Comparison of ENCODE assay signal across 20 cellular contexts in genomic region chr12:104274811-104275210, GRCh38. TPM values are rescaled to one million over a fixed set of nuclear protein-coding genes. Genes with fewer than 3 reads are reported as not detected.
DNase-seq lines count a peak whose midpoint lies in the region; ATAC-seq, FAIRE-seq and TF ChIP-seq lines count a peak whose summit lies in the region.
"Had no signal": no experiment of that assay in that cellular context is flagged by ENCODE, and none has a peak within 500 bp of the region (broad histone marks: within the 10 kb centered on the region; RNA-seq: fewer than 3 reads in every experiment).

No MANE protein-coding gene starts in this region.

- peak overlapping the region; percentile 16 for H3K4me2 ChIP-seq in PC-3 (ENCODE audit: low read length)
- H3K4me2 ChIP-seq: GM23338 had no signal

- H3K27me3 Mint-ChIP-seq in type B pancreatic cell: no peaks in the 10 kb centered on the region
- H3K27me3 Mint-ChIP-seq: B cell; CD4-positive, alpha-beta T cell had no signal

- BruUV-seq in PC-3 (replicated peaks; lab: Mats Ljungman, UMichigan): no TSS peak

- POLR2A ChIA-PET in PC-3 (lab: Charles Lee; ENCODE audit: unreplicated experiment): interaction anchor here (0.5 kb wide), 1 partner anchor 22 kb away, joined by 3 read pairs; no protein-coding TSS in a partner anchor

- H2AFZ ChIP-seq in PC-3 (ENCODE audit: low read length): no peak overlapping the region

- H3K27me3 ChIP-seq in PC-3 (ENCODE audit: low read length): no peaks in the 10 kb centered on the region
- no peaks in the 10 kb centered on the region for H3K27me3 ChIP-seq in bronchial epithelial cell (ENCODE audit: control insufficient read depth, insufficient read depth, low read length)
- H3K27me3 ChIP-seq: BLaER1 treated with 17β-estradiol and CSF1 and Interleukin-3, amounts not matched to agents 10 nM and 100 nM had no signal

- ATAC-seq in PC-3 (no peak), HG03378 (IDR thresholded peaks at IDR 0.05; ENCODE audit: unreplicated experiment) (no peak)
- ATAC-seq: GM23338, HCT116 had no signal

- H3K4me3 ChIP-seq in PC-3 (ENCODE audit: low read length) (no peak overlapping the region), bronchial epithelial cell (ENCODE audit: low read depth, low read length) (no peak overlapping the region)
- H3K4me3 ChIP-seq: BLaER1 treated with 17β-estradiol and CSF1 and Interleukin-3, amounts not matched to agents 10 nM and 100 nM; GM12878; GM23338 had no signal

- CTCF ChIA-PET in PC-3 (lab: Charles Lee): no interaction called here

- FAIRE-seq in bronchial epithelial cell (lab: Jason Lieb, UNC): no peak
- FAIRE-seq: D721Med, GM12878 had no signal

- no peaks in the 10 kb centered on the region for H3K9me3 ChIP-seq in PC-3 (ENCODE audit: low read length)

- H3K27ac ChIP-seq in PC-3 (ENCODE audit: low read length): peak overlapping the region; percentile 99
- H3K27ac ChIP-seq: BLaER1 treated with 17β-estradiol and CSF1 and Interleukin-3, amounts not matched to agents 10 nM and 100 nM had no signal

- H3K4me1 ChIP-seq in PC-3 (ENCODE audit: insufficient read depth, low read length): peaks cover 59% of the 10 kb centered on the region

- H3K9me2 ChIP-seq in PC-3 (replicated peaks; ENCODE audit: low read length): no peaks in the 10 kb centered on the region

- H3K27ac Mint-ChIP-seq in type B pancreatic cell: no peak overlapping the region
- H3K27ac Mint-ChIP-seq: B cell; CD14-positive monocyte; CD4-positive, alpha-beta T cell; GM23338 had no signal

- no peaks in the 10 kb centered on the region for H3K36me3 Mint-ChIP-seq in type B pancreatic cell
- H3K36me3 Mint-ChIP-seq: CD14-positive monocyte; CD8-positive, alpha-beta memory T cell had no signal

- no peak for TF ChIP-seq CTCF in PC-3 (conservative IDR thresholded peaks at IDR 0.05; ENCODE audit: low read depth, low read length)
- no peak for TF ChIP-seq CTCF in bronchial epithelial cell (IDR thresholded peaks at IDR 0.05; ENCODE audit: insufficient read depth, low read length, severe bottlenecking)
- no peak for TF ChIP-seq CTCF in type B pancreatic cell (conservative IDR thresholded peaks at IDR 0.05)

- H3K36me3 ChIP-seq in PC-3 (ENCODE audit: low read depth, low read length) (no peaks in the 10 kb centered on the region), bronchial epithelial cell (ENCODE audit: control insufficient read depth, insufficient read depth, low read length) (no peaks in the 10 kb centered on the region)
- H3K36me3 ChIP-seq: BLaER1 treated with 17β-estradiol and CSF1 and Interleukin-3, amounts not matched to agents 10 nM and 100 nM had no signal

- H4K20me1 ChIP-seq in PC-3 (ENCODE audit: low read length): no peaks in the 10 kb centered on the region
- H4K20me1 ChIP-seq: BLaER1 treated with 17β-estradiol and CSF1 and Interleukin-3, amounts not matched to agents 10 nM and 100 nM had no signal

- H3K4me1 Mint-ChIP-seq in type B pancreatic cell (ENCODE audit: unreplicated experiment): no peaks in the 10 kb centered on the region
- H3K4me1 Mint-ChIP-seq: GM23338, H9 had no signal

- H3F3A ChIP-seq in PC-3 (ENCODE audit: low read length, unreplicated experiment): peaks cover 11% of the 10 kb centered on the region

- no peak for DNase-seq in PC-3
- peak; percentile 75 for DNase-seq in bronchial epithelial cell (ENCODE audit: low read depth)
- DNase-seq in islet precursor cell: peak; percentile 12
- no peak for DNase-seq in stimulated activated CD8-positive, alpha-beta memory T cell treated with anti-CD3 and anti-CD28 coated beads, Interleukin-4, amount 100 ng/mL, for 48 hours
- DNase-seq in type B pancreatic cell (ENCODE audit: extremely low spot score, unreplicated experiment): no peak
- DNase-seq: CD4-positive, alpha-beta T cell; CD8-positive, alpha-beta memory T cell; DMS 273 treated with DMSO at 0.1 percent for 48 hours; DMS79; EL; GDM1; H9 had no signal

- peaks cover 9% of the 10 kb centered on the region for H3K9me3 Mint-ChIP-seq in type B pancreatic cell
- H3K9me3 Mint-ChIP-seq: CD4-positive, alpha-beta T cell; CD8-positive, alpha-beta memory T cell; GM23338; H9 had no signal

- intact Hi-C loops in PC-3 (cut with micrococcal nuclease): no loop called here

- H3K79me2 ChIP-seq in PC-3 (ENCODE audit: low read length): peaks cover 11% of the 10 kb centered on the region

- H3K9ac ChIP-seq in PC-3 (ENCODE audit: low read length): peak overlapping the region; percentile 37
- H3K9ac ChIP-seq: BLaER1 treated with 17β-estradiol and CSF1 and Interleukin-3, amounts not matched to agents 10 nM and 100 nM had no signal

- no peak overlapping the region for H3K4me3 Mint-ChIP-seq in type B pancreatic cell
- H3K4me3 Mint-ChIP-seq: B cell; CD14-positive monocyte; CD4-positive, alpha-beta T cell; GM23338; H9 had no signal

RNA-seq across cellular contexts. Expression of gene EID3, which starts 28.7 kb away (rescaled TPM):
- total RNA-seq in PC-3 (2014; rRNA removed): 9.8 and 12.0 TPM in 2 replicates
- 1.9 and 2.4 TPM in 2 replicates for total RNA-seq in bronchial epithelial cell
- total RNA-seq in type B pancreatic cell (ENCODE audit: low replicate concordance): 2.9 and 7.3 TPM in 2 replicates

RNA-seq across cellular contexts. Expression of gene TXNRD1, which starts 59.2 kb away (rescaled TPM):
- total RNA-seq in PC-3 (2014; rRNA removed) (419 and 430 TPM in 2 replicates), bronchial epithelial cell (60.2 and 88.2 TPM in 2 replicates), type B pancreatic cell (ENCODE audit: low replicate concordance) (94.7 and 157 TPM in 2 replicates)

Comparison
In these comparisons a context has a peak if more than half of its experiments do, and no peak if none do; other contexts are left out.
1. DNase-seq: peak in bronchial epithelial cell (single experiment) and islet precursor cell (single experiment); none in PC-3 (single experiment), stimulated activated CD8-positive, alpha-beta memory T cell treated with anti-CD3 and anti-CD28 coated beads, Interleukin-4, amount 100 ng/mL, for 48 hours (single experiment) and type B pancreatic cell (single experiment).